In genomic region chr7:31517103-31517502, GRCh38 we compare ENCODE assay signal across 35 cellular contexts. TPM values are rescaled to one million over a fixed set of nuclear protein-coding genes. Genes with fewer than 3 reads are reported as not detected.
"Had no signal": no experiment of that assay in that cellular context is flagged by ENCODE, and none has a peak within 500 bp of the region (broad histone marks: within the 10 kb centered on the region; RNA-seq: fewer than 3 reads in every experiment).

No MANE protein-coding gene starts in this region.

- H3K36me3 ChIP-seq: ascending aorta, breast epithelium, cardiac muscle cell, esophagus muscularis mucosa, gastrocnemius medialis, heart left ventricle, WERI-Rb-1 had no signal

- H3K9me3 ChIP-seq: ascending aorta, breast epithelium, gastrocnemius medialis had no signal

- ATAC-seq: activated CD4-positive, alpha-beta T cell treated with anti-CD3 and anti-CD28 coated beads for 36 hours; activated CD8-positive, alpha-beta memory T cell treated with anti-CD3 and anti-CD28 coated beads, Interleukin-2, amount 10 ng/mL, durations not matched to agents 7 days and 5 days; activated CD8-positive, alpha-beta T cell treated with anti-CD3 and anti-CD28 coated beads, Interleukin-2, amount 10 ng/mL, durations not matched to agents 7 days and 5 days; activated naive CD4-positive, alpha-beta T cell treated with anti-CD3 and anti-CD28 coated beads, Interleukin-2, amount 50 U/mL, for 72 hours; foreskin keratinocyte; gastrocnemius medialis; heart left ventricle; T-helper 17 cell had no signal

- DNase-seq: activated CD4-positive, alpha-beta memory T cell treated with anti-CD3 and anti-CD28 coated beads for 36 hours; activated CD4-positive, alpha-beta T cell treated with anti-CD3 and anti-CD28 coated beads for 36 hours; activated CD4-positive, alpha-beta T cell treated with anti-CD3 and anti-CD28 coated beads, Interleukin-2, amount 10 ng/mL, durations not matched to agents 24 days and 14 days; activated CD4-positive, CD25-positive, alpha-beta regulatory T cell; activated CD4-positive, CD25-positive, alpha-beta regulatory T cell treated with anti-CD3 and anti-CD28 coated beads, Interleukin-2, amount 50 U/mL, for 72 hours; activated CD8-positive, alpha-beta memory T cell treated with anti-CD3 and anti-CD28 coated beads, Interleukin-2, amount 10 ng/mL, durations not matched to agents 7 days and 5 days; activated CD8-positive, alpha-beta memory T cell treated with anti-CD3 and anti-CD28 coated beads, Interleukin-2, amount 50 U/mL, for 4 hours; activated CD8-positive, alpha-beta T cell treated with anti-CD3 and anti-CD28 coated beads, Interleukin-2, amount 10 ng/mL, durations not matched to agents 7 days and 5 days; activated gamma-delta T cell; activated naive CD4-positive, alpha-beta T cell; activated naive CD4-positive, alpha-beta T cell treated with anti-CD3 and anti-CD28 coated beads, Interleukin-2, amount 10 ng/mL, durations not matched to agents 7 days and 5 days; activated naive CD8-positive, alpha-beta T cell treated with anti-CD3 and anti-CD28 coated beads, Interleukin-2, amount 10 ng/mL, durations not matched to agents 7 days and 5 days; activated T-cell treated with anti-CD3 and anti-CD28 coated beads, Interleukin-2, amount 50 U/mL, for 1 hour; activated T-cell treated with anti-CD3 and anti-CD28 coated beads, Interleukin-2, amount 50 U/mL, for 48 hours; central memory CD4-positive, alpha-beta T cell; cerebellar nuclear complex; dorsolateral prefrontal cortex; effector memory CD4-positive, alpha-beta T cell; endodermal cell; foreskin keratinocyte; gastrocnemius medialis; glutamatergic neuron; T-helper 17 cell; T1000; WERI-Rb-1 had no signal

- H3K4me3 ChIP-seq: ascending aorta, breast epithelium, cardiac muscle cell, coronary artery, dorsolateral prefrontal cortex, esophagus muscularis mucosa, gastrocnemius medialis, heart left ventricle had no signal

- H3K4me1 ChIP-seq: ascending aorta, breast epithelium, esophagus muscularis mucosa, foreskin keratinocyte, gastrocnemius medialis, heart left ventricle had no signal

- H3K27ac ChIP-seq: ascending aorta, breast epithelium, cardiac muscle cell, coronary artery, dorsolateral prefrontal cortex, esophagus muscularis mucosa, foreskin keratinocyte, gastrocnemius medialis, heart left ventricle, WERI-Rb-1 had no signal

- H3K27me3 ChIP-seq: ascending aorta, breast epithelium, cardiac muscle cell, esophagus muscularis mucosa, foreskin keratinocyte, gastrocnemius medialis had no signal

RNA-seq across cellular contexts. Expression of gene ITPRID1, which starts 3.2 kb away (rescaled TPM):
- total RNA-seq: activated CD4-positive, alpha-beta memory T cell treated with anti-CD3 and anti-CD28 coated beads for 36 hours; activated CD4-positive, alpha-beta T cell treated with anti-CD3 and anti-CD28 coated beads for 36 hours; activated CD4-positive, alpha-beta T cell treated with anti-CD3 and anti-CD28 coated beads, Interleukin-2, amount 10 ng/mL, durations not matched to agents 24 days and 14 days; activated CD8-positive, alpha-beta memory T cell treated with anti-CD3 and anti-CD28 coated beads for 36 hours; activated CD8-positive, alpha-beta memory T cell treated with anti-CD3 and anti-CD28 coated beads, Interleukin-2, amount 10 ng/mL, durations not matched to agents 7 days and 5 days; activated CD8-positive, alpha-beta T cell treated with anti-CD3 and anti-CD28 coated beads, Interleukin-2, amount 10 ng/mL, durations not matched to agents 7 days and 5 days; activated naive CD4-positive, alpha-beta T cell treated with anti-CD3 and anti-CD28 coated beads, Interleukin-2, amount 50 U/mL, for 72 hours; activated naive CD8-positive, alpha-beta T cell treated with anti-CD3 and anti-CD28 coated beads, Interleukin-2, amount 10 ng/mL, durations not matched to agents 7 days and 5 days; activated T-helper 1 cell treated with anti-CD3 and anti-CD28 coated beads, Interleukin-12 subunit alpha, Interleukin-12 subunit beta, Interleukin-2, Interleukin-4 antibody, amounts not matched to agents 30 ng/mL and 10 ng/mL and 1 ng/mL, durations not matched to agents 14 hours and 24 hours and 36 hours; ascending aorta; cardiac muscle cell; epithelial cell of proximal tubule; esophagus muscularis mucosa; foreskin keratinocyte; gastrocnemius medialis; T-helper 17 cell had no signal
- polyA plus RNA-seq: cardiac muscle cell, foreskin keratinocyte, heart left ventricle had no signal
